ENCODE assay signal across 8 cellular contexts in genomic region chr12:10212623-10213131, GRCh38. TPM values are rescaled to one million over a fixed set of nuclear protein-coding genes. Genes with fewer than 3 reads are reported as not detected.
DNase-seq lines count a peak whose midpoint lies in the region; ATAC-seq and TF ChIP-seq lines count a peak whose summit lies in the region.

Gene GABARAPL1 (plus strand): TSS chr12:10212877. CDS start chr12:10213130, 253 bp downstream.

- ATAC-seq in HG02763 (IDR thresholded peaks at IDR 0.05; ENCODE audit: unreplicated experiment), result peak; percentile 52

- peaks cover 30% of the 10 kb centered on the region for H3K4me1 Mint-ChIP-seq in activated CD4-positive, alpha-beta T cell treated with anti-CD3 and anti-CD28 coated beads, Interleukin-2, amount 10 ng/mL, durations not matched to agents 7 days and 5 days

- H3K27me3 Mint-ChIP-seq in activated CD4-positive, alpha-beta T cell treated with anti-CD3 and anti-CD28 coated beads, Interleukin-2, amount 10 ng/mL, durations not matched to agents 7 days and 5 days, result peaks cover 9% of the 10 kb centered on the region

- H3K36me3 Mint-ChIP-seq in activated CD4-positive, alpha-beta T cell treated with anti-CD3 and anti-CD28 coated beads, Interleukin-2, amount 10 ng/mL, durations not matched to agents 7 days and 5 days (ENCODE audit: low read depth), result no peaks in the 10 kb centered on the region

- no peaks in the 10 kb centered on the region for H3K9me3 Mint-ChIP-seq in activated CD4-positive, alpha-beta T cell treated with anti-CD3 and anti-CD28 coated beads, Interleukin-2, amount 10 ng/mL, durations not matched to agents 7 days and 5 days

- H3K27ac Mint-ChIP-seq in activated CD4-positive, alpha-beta T cell treated with anti-CD3 and anti-CD28 coated beads, Interleukin-2, amount 10 ng/mL, durations not matched to agents 7 days and 5 days, result peak within 1 kb of the TSS; percentile 96

- POLR2A ChIA-PET in activated CD4-positive, alpha-beta T cell treated with anti-CD3 and anti-CD28 coated beads, Interleukin-2, amount 10 ng/mL, durations not matched to agents 7 days and 5 days (lab: Charles Lee), result no interaction called here

- DNase-seq in GM12864 (ENCODE audit: low read depth) (no peak), NCI-H2196 (lab: John Stamatoyannopoulos, UW; ENCODE audit: unreplicated experiment) (peak; percentile 49), coronary artery (ENCODE audit: low spot score) (peak; percentile 93), left kidney (ENCODE audit: low read depth, low spot score) (peak; percentile 90), pons (ENCODE audit: low spot score) (no peak)
- peak; percentile 71 for DNase-seq in activated CD4-positive, alpha-beta T cell treated with anti-CD3 and anti-CD28 coated beads, Interleukin-2, amount 10 ng/mL, durations not matched to agents 7 days and 5 days
- DNase-seq in stimulated activated CD4-positive, alpha-beta T cell treated with anti-CD3 and anti-CD28 coated beads, Interleukin-1b, Interleukin-23, amount 100 ng/mL, for 24 hours (ENCODE audit: low read depth in 4 of 4, low spot score in 1 of 4), result peak; percentile 35 to 57 (median 56)

- TF ChIP-seq CTCF in GM12864 (IDR thresholded peaks at IDR 0.05; ENCODE audit: low read depth, low read length, missing control alignments) (no peak), coronary artery (IDR thresholded peaks at IDR 0.05) (no peak)

- CTCF ChIA-PET in activated CD4-positive, alpha-beta T cell treated with anti-CD3 and anti-CD28 coated beads, Interleukin-2, amount 10 ng/mL, durations not matched to agents 7 days and 5 days (lab: Charles Lee), result no interaction called here

- H3K4me3 Mint-ChIP-seq in activated CD4-positive, alpha-beta T cell treated with anti-CD3 and anti-CD28 coated beads, Interleukin-2, amount 10 ng/mL, durations not matched to agents 7 days and 5 days, result peak within 1 kb of the TSS; percentile 78

- H3K4me3 ChIP-seq in GM12864 (ENCODE audit: low read depth, low read length) (peak within 1 kb of the TSS; percentile 67), coronary artery (peak within 1 kb of the TSS; percentile 84)

- H3K27ac ChIP-seq in coronary artery, result peak within 1 kb of the TSS; percentile 99

RNA-seq across cellular contexts. Expression of gene GABARAPL1, which starts in this region (rescaled TPM):
- total RNA-seq in activated CD4-positive, alpha-beta T cell treated with anti-CD3 and anti-CD28 coated beads, Interleukin-2, amount 10 ng/mL, durations not matched to agents 7 days and 5 days, result 1 to 10 TPM; 5.5 to 6.3 TPM

Comparison
In these comparisons a context has a peak if more than half of its experiments do, and no peak if none do; other contexts are left out.
1. DNase-seq: peak in NCI-H2196 (single experiment), activated CD4-positive, alpha-beta T cell treated with anti-CD3 and anti-CD28 coated beads, Interleukin-2, amount 10 ng/mL, durations not matched to agents 7 days and 5 days (single experiment), coronary artery (single experiment), left kidney (single experiment) and stimulated activated CD4-positive, alpha-beta T cell treated with anti-CD3 and anti-CD28 coated beads, Interleukin-1b, Interleukin-23, amount 100 ng/mL, for 24 hours (4 of 4); none in GM12864 (single experiment) and pons (single experiment).